In the genomic region with DNA sequence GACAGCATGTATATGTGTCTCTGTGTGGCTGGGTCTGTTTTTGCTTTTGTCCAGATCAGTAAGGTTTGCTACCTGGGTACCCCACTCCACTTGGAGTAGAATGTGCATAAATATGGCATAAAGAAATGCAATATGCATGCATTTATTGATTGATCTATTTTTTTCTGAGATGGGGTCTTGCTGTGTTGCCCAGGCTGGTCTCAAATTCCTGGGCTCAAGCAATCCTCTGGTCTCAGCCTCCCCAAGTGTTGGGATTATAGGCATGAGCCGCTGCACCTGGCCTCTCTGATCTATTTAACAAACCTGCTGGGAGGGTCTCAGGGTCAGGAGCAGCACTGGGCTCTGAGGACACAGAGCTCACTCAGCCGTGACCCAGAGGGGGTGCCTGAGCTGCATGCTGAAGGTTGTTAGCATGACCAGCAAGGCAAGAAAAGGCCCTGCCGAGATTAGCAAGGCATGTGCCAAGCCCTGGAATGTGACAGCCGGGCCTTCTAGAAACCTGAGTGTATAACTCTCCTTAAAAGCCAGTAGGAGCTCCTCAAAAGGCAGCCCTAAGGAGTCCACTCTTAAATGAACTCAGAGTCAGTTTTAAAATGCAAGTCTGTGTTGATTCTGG, we compare ENCODE assay signal across 1 cellular context.
TF ChIP-seq lines count a peak whose summit lies in the region.

No MANE protein-coding gene starts in this region.

TF ChIP-seq in HEK293, 187 proteins besides CTCF, POLR2A, EP300 and RAD21 (continued from another document):
- TF ChIP-seq, protein P1, sequence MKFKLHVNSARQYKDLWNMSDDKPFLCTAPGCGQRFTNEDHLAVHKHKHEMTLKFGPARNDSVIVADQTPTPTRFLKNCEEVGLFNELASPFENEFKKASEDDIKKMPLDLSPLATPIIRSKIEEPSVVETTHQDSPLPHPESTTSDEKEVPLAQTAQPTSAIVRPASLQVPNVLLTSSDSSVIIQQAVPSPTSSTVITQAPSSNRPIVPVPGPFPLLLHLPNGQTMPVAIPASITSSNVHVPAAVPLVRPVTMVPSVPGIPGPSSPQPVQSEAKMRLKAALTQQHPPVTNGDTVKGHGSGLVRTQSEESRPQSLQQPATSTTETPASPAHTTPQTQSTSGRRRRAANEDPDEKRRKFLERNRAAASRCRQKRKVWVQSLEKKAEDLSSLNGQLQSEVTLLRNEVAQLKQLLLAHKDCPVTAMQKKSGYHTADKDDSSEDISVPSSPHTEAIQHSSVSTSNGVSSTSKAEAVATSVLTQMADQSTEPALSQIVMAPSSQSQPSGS (tag by site-specific recombination; IDR thresholded peaks at IDR 0.05; ENCODE audit: low read depth): no peak
TF ChIP-seq in HEK293: peak in this region for 1.
